ENCODE assay signal across 1 cellular context in the genomic region with DNA sequence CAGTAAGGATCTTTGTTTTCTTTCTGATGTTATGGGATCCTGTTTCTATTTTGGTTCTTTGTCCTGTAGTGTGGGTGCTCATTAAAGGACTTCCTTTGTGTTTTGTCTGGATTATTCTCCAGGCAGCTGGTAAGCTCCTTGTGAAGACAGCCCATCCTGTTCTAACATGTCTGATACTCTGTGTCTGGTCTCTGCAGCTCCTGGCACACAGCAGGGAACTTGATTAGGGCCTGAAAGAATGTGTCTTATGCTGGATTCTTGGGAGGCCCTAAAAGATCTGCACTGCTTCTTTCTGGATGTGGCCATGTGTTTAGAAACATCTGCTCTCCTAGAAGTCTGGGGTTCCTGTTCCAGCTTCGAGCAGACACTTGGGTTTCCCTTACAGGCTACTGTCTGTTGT.
TF ChIP-seq lines count a peak whose summit lies in the region.

No MANE protein-coding gene starts in this region.

TF ChIP-seq in H1, 55 proteins besides CTCF, POLR2A, EP300 and RAD21:
- TF ChIP-seq BRCA1 (IDR thresholded peaks at IDR 0.05; ENCODE audit: low read depth, low read length) (no peak), EZH2 (IDR thresholded peaks at IDR 0.05; ENCODE audit: low read depth, low read length, severe bottlenecking) (no peak)
